Comparison of ENCODE assay signal across 8 cellular contexts in genomic region chr15:55799287-55800212, GRCh38. TPM values are rescaled to one million over a fixed set of nuclear protein-coding genes. Genes with fewer than 3 reads are reported as not detected.
DNase-seq lines count a peak whose midpoint lies in the region; ATAC-seq and TF ChIP-seq lines count a peak whose summit lies in the region.

No MANE protein-coding gene starts in this region.

- intact Hi-C loops in Right ventricle myocardium inferior (cut with DNase I) = loop anchor here (5.0 kb wide), 1 partner anchor 152 kb away; no protein-coding TSS in a partner anchor

- ATAC-seq in Right ventricle myocardium inferior = no peak
- ATAC-seq in RWPE2 (ENCODE audit: low read depth) = peak; percentile 54; the same call in 2 of the 3 replicates
- ATAC-seq in GM18861 (IDR thresholded peaks at IDR 0.05; ENCODE audit: unreplicated experiment) = no peak
- no peak for ATAC-seq in HG02970 (IDR thresholded peaks at IDR 0.05; ENCODE audit: low FRiP score, unreplicated experiment)

- peak; percentile 76 to 86 for DNase-seq in cardiac muscle cell (ENCODE audit: low read depth in 1 of 2, low spot score in 1 of 2)
- DNase-seq in Right ventricle myocardium inferior (ENCODE audit: missing footprints) = no peak
- peak in 1 of 2 experiments; percentile 55 for DNase-seq in HL-60 (ENCODE audit: low read depth in 1 of 2, low spot score in 1 of 2)
- DNase-seq in RWPE2 (ENCODE audit: low spot score) = no peak
- DNase-seq in foreskin fibroblast = peak in 1 of 2 donors; percentile 80
- peak; percentile 10 to 13 for DNase-seq in stimulated activated CD8-positive, alpha-beta memory T cell treated with anti-CD3 and anti-CD28 coated beads, Interleukin-2, amount 100 ng/mL, for 48 hours (ENCODE audit: low read depth in 2 of 2)

- TF ChIP-seq CTCF in cardiac muscle cell (IDR thresholded peaks at IDR 0.05; ENCODE audit: low read depth, low read length) (peak; percentile 77), HL-60 (IDR thresholded peaks at IDR 0.05; ENCODE audit: insufficient read depth, low read length) (peak; percentile 9), RWPE2 (IDR thresholded peaks at IDR 0.05; ENCODE audit: poor library complexity, severe bottlenecking) (peak; percentile 83), foreskin fibroblast (IDR thresholded peaks at IDR 0.05; ENCODE audit: low read depth, low read length) (peak; percentile 55)

- H3K27me3 ChIP-seq in cardiac muscle cell (no peaks in the 10 kb centered on the region), HL-60 (ENCODE audit: insufficient read depth, poor library complexity, severe bottlenecking) (no peaks in the 10 kb centered on the region), RWPE2 (ENCODE audit: insufficient read depth, poor library complexity, severe bottlenecking) (no peaks in the 10 kb centered on the region)

- H3K9me3 ChIP-seq in cardiac muscle cell (ENCODE audit: low read depth) (no peaks in the 10 kb centered on the region), RWPE2 (ENCODE audit: severe bottlenecking) (no peaks in the 10 kb centered on the region)

- H3K36me3 ChIP-seq in cardiac muscle cell (no peaks in the 10 kb centered on the region), RWPE2 (ENCODE audit: low read depth) (no peaks in the 10 kb centered on the region)

- H3K4me3 ChIP-seq in cardiac muscle cell (no peak overlapping the region), HL-60 (replicated peaks; ENCODE audit: insufficient read depth, low read length) (no peak overlapping the region), RWPE2 (ENCODE audit: severe bottlenecking) (no peak overlapping the region), foreskin fibroblast (ENCODE audit: low read depth in 1 of 2, low read length in 2 of 2) (no peak overlapping the region)

- H3K4me1 ChIP-seq in cardiac muscle cell (ENCODE audit: low read depth) (peaks cover 32% of the 10 kb centered on the region), RWPE2 (ENCODE audit: insufficient read depth, poor library complexity, severe bottlenecking) (no peaks in the 10 kb centered on the region)

- H3K27ac ChIP-seq in cardiac muscle cell (peak overlapping the region; percentile 41), HL-60 (replicated peaks) (0 out of 2 replicates have a peak overlapping the region, but pooled peaks have one; percentile 18), RWPE2 (ENCODE audit: poor library complexity, severe bottlenecking) (no peak overlapping the region)

RNA-seq across cellular contexts. Expression of gene PRTG, which starts 56.6 kb away (rescaled TPM):
- 48.0 and 93.8 TPM in 2 replicates for total RNA-seq in cardiac muscle cell
- 16.1 and 24.7 TPM in 2 replicates for polyA plus RNA-seq in cardiac muscle cell
- 0.43 TPM for total RNA-seq in Right ventricle myocardium inferior

Comparison
In these comparisons a context has a peak if more than half of its experiments do, and no peak if none do; other contexts are left out.
1. DNase-seq: peak in cardiac muscle cell (2 of 2) and stimulated activated CD8-positive, alpha-beta memory T cell treated with anti-CD3 and anti-CD28 coated beads, Interleukin-2, amount 100 ng/mL, for 48 hours (2 of 2); none in Right ventricle myocardium inferior (single experiment) and RWPE2 (single experiment).
2. RNA of gene PRTG, which starts 56.6 kb away (total RNA-seq): 48.0 to 93.8 TPM in cardiac muscle cell; 0.43 TPM in Right ventricle myocardium inferior (single experiment); every median in the first group is over 10 times any median in the second.
3. CTCF ChIP-seq: peak in every context shown above with its lines; median percentile 83 in RWPE2; 77 in cardiac muscle cell; 55 in foreskin fibroblast; 9 in HL-60.